In genomic region chr15:48149858-48150257, GRCh38 we compare ENCODE assay signal across 15 cellular contexts. TPM values are rescaled to one million over a fixed set of nuclear protein-coding genes. Genes with fewer than 3 reads are reported as not detected.
DNase-seq lines count a peak whose midpoint lies in the region; ATAC-seq, FAIRE-seq and TF ChIP-seq lines count a peak whose summit lies in the region.
"Had no signal": no experiment of that assay in that cellular context is flagged by ENCODE, and none has a peak within 500 bp of the region (broad histone marks: within the 10 kb centered on the region; RNA-seq: fewer than 3 reads in every experiment).

No MANE protein-coding gene starts in this region.

- no peaks in the 10 kb centered on the region for H4K20me1 ChIP-seq in keratinocyte (ENCODE audit: control insufficient read depth, extremely low read depth, insufficient read depth, low read length)
- no peaks in the 10 kb centered on the region for H4K20me1 ChIP-seq in MM.1S (ENCODE audit: insufficient read depth, low read length)

- H3K79me2 ChIP-seq in keratinocyte (ENCODE audit: control insufficient read depth, insufficient read depth, low read length) (no peaks in the 10 kb centered on the region), MM.1S (ENCODE audit: low read length) (no peaks in the 10 kb centered on the region)

- dilution Hi-C loops in keratinocyte (cut with MboI; ENCODE audit: extremely low pct_ligation_motif_present, low sequenced_read_pairs): no loop called here

- H3K4me1 ChIP-seq in keratinocyte (ENCODE audit: control insufficient read depth, extremely low read depth, insufficient read depth, low read length) (peaks cover 22% of the 10 kb centered on the region), MM.1S (ENCODE audit: low read length) (no peaks in the 10 kb centered on the region)

- H3K9me3 ChIP-seq in keratinocyte (ENCODE audit: control insufficient read depth, low read depth, low read length): peaks cover 2% of the 10 kb centered on the region
- no peaks in the 10 kb centered on the region for H3K9me3 ChIP-seq in MM.1S (replicated peaks; ENCODE audit: insufficient read depth, low read length)
- H3K9me3 ChIP-seq: adrenal gland, tibial nerve had no signal

- H3K9ac ChIP-seq in keratinocyte (ENCODE audit: control insufficient read depth, extremely low read depth, insufficient read depth, low read length): no peak overlapping the region
- no peak overlapping the region for H3K9ac ChIP-seq in MM.1S (ENCODE audit: low read length)

- H3K9me2 ChIP-seq in MM.1S (replicated peaks; ENCODE audit: insufficient read depth, low read length): no peaks in the 10 kb centered on the region

- FAIRE-seq in keratinocyte (lab: Jason Lieb, UNC): peak; percentile 79
- FAIRE-seq: GM19239, kidney had no signal

- H3K27me3 ChIP-seq in brain microvascular endothelial cell (replicated peaks) (no peaks in the 10 kb centered on the region), keratinocyte (ENCODE audit: control insufficient read depth, extremely low read depth, insufficient read depth, low read length) (no peaks in the 10 kb centered on the region), MM.1S (replicated peaks; ENCODE audit: insufficient read depth, low read length) (no peaks in the 10 kb centered on the region)
- H3K27me3 ChIP-seq: adrenal gland, tibial nerve had no signal

- H3K4me2 ChIP-seq in keratinocyte (ENCODE audit: control insufficient read depth, extremely low read depth, insufficient read depth, low read depth, low read length) (peak overlapping the region; percentile 41), MM.1S (ENCODE audit: low read depth, low read length) (no peak overlapping the region)

- H3K27ac ChIP-seq in brain microvascular endothelial cell (peak overlapping the region; percentile 73), keratinocyte (ENCODE audit: control insufficient read depth, insufficient read depth, low read length) (peak overlapping the region; percentile 58), MM.1S (ENCODE audit: low read length) (no peak overlapping the region)
- H3K27ac ChIP-seq: adrenal gland, tibial nerve had no signal

- in situ Hi-C loops in brain microvascular endothelial cell (cut with HindIII; ENCODE audit: low pct_ligation_motif_present, low sequenced_read_pairs): no loop called here

- H2AFZ ChIP-seq in keratinocyte (ENCODE audit: control insufficient read depth, low read length): peak overlapping the region; percentile 66
- no peak overlapping the region for H2AFZ ChIP-seq in MM.1S (ENCODE audit: low read length)

- H3K27me3 Mint-ChIP-seq in activated T-cell treated with anti-CD3 and anti-CD28 coated beads, Interleukin-2, amount 50 U/mL, for 24 hours: no peaks in the 10 kb centered on the region

- H3K36me3 Mint-ChIP-seq in activated T-cell treated with anti-CD3 and anti-CD28 coated beads, Interleukin-2, amount 50 U/mL, for 24 hours (ENCODE audit: low read depth): peaks cover 30% of the 10 kb centered on the region

- H3K36me3 ChIP-seq in brain microvascular endothelial cell (replicated peaks) (no peaks in the 10 kb centered on the region), keratinocyte (ENCODE audit: control insufficient read depth in 2 of 2, extremely low read depth in 1 of 2, insufficient read depth in 2 of 2, low read length in 2 of 2) (no peaks in the 10 kb centered on the region), MM.1S (replicated peaks; ENCODE audit: insufficient read depth, low read length) (no peaks in the 10 kb centered on the region)

- TF ChIP-seq CTCF in AG10803 (conservative IDR thresholded peaks at IDR 0.05; ENCODE audit: low read length) (no peak), brain microvascular endothelial cell (IDR thresholded peaks at IDR 0.05; ENCODE audit: low read depth, low read length, missing control alignments) (no peak), keratinocyte (optimal IDR thresholded peaks at IDR 0.05 in 1 of 3, IDR thresholded peaks at IDR 0.05 in 1 of 3, conservative IDR thresholded peaks at IDR 0.05 in 1 of 3; ENCODE audit: extremely low read depth in 1 of 3, insufficient read depth in 2 of 3, low read length in 3 of 3) (no peak), MM.1S (IDR thresholded peaks at IDR 0.05; ENCODE audit: low read length) (no peak)

- no peaks in the 10 kb centered on the region for H3K9me1 ChIP-seq in keratinocyte (ENCODE audit: control insufficient read depth, extremely low read depth, insufficient read depth, low read length)

- ATAC-seq in activated CD4-positive, CD25-positive, alpha-beta regulatory T cell treated with anti-CD3 and anti-CD28 coated beads, Interleukin-2, amount 50 U/mL, for 24 hours: no peak

- H3K4me3 Mint-ChIP-seq in activated T-cell treated with anti-CD3 and anti-CD28 coated beads, Interleukin-2, amount 50 U/mL, for 24 hours: no peak overlapping the region

- H3K9me3 Mint-ChIP-seq in activated T-cell treated with anti-CD3 and anti-CD28 coated beads, Interleukin-2, amount 50 U/mL, for 24 hours: no peaks in the 10 kb centered on the region

- H3K4me3 ChIP-seq in AG10803 (ENCODE audit: low read length) (no peak overlapping the region), brain microvascular endothelial cell (ENCODE audit: low read depth, low read length) (no peak overlapping the region), keratinocyte (ENCODE audit: control insufficient read depth in 2 of 3, extremely low read depth in 1 of 3, insufficient read depth in 2 of 3, low read depth in 1 of 3, low read length in 3 of 3) (no peak overlapping the region), MM.1S (ENCODE audit: low read length) (no peak overlapping the region)
- H3K4me3 ChIP-seq: adrenal gland, tibial nerve had no signal

- no peak overlapping the region for H3K27ac Mint-ChIP-seq in activated T-cell treated with anti-CD3 and anti-CD28 coated beads, Interleukin-2, amount 50 U/mL, for 24 hours

- no peaks in the 10 kb centered on the region for H3F3A ChIP-seq in MM.1S (ENCODE audit: insufficient read depth, low read length)

- DNase-seq in AG10803 (ENCODE audit: low read depth) (peak; percentile 56), LHCN-M2 (ENCODE audit: low read depth) (peak; percentile 69), brain microvascular endothelial cell (peak; percentile 67), keratinocyte (ENCODE audit: low read depth, low spot score) (peak; percentile 19), NCI-H2171 (lab: John Stamatoyannopoulos, UW) (no peak), MM.1S (no peak)
- no peak for DNase-seq in activated T-cell treated with anti-CD3 and anti-CD28 coated beads, Interleukin-2, amount 50 U/mL, for 24 hours
- DNase-seq: activated CD4-positive, CD25-positive, alpha-beta regulatory T cell treated with anti-CD3 and anti-CD28 coated beads, Interleukin-2, amount 50 U/mL, for 72 hours; adrenal gland; kidney; NCI-H1092; posterior cingulate gyrus had no signal

- peaks cover 2% of the 10 kb centered on the region for H3K4me1 Mint-ChIP-seq in activated T-cell treated with anti-CD3 and anti-CD28 coated beads, Interleukin-2, amount 50 U/mL, for 24 hours (ENCODE audit: low read depth)

RNA-seq across cellular contexts. Expression of gene MYEF2, which starts 28.2 kb away (rescaled TPM):
- 8.0 and 9.9 TPM in 2 replicates for total RNA-seq in LHCN-M2 (2014; rRNA removed)
- 5.6 TPM for polyA plus RNA-seq in LHCN-M2 (2012)
- 1.3 to 2.8 TPM (median 1.7 TPM) in 3 replicates for polyA plus RNA-seq in keratinocyte
- polyA plus RNA-seq in keratinocyte (2011; ENCODE audit: low read depth): 5.0 TPM
- 1.3 and 2.4 TPM in 2 replicates for polyA plus RNA-seq in keratinocyte (2011; cell fraction: cytosol; rRNA removed)
- polyA plus RNA-seq in keratinocyte (2011; cell fraction: nucleus; rRNA removed): 3.5 and 5.6 TPM in 2 replicates
- polyA plus RNA-seq in keratinocyte (2012; ENCODE audit: low replicate concordance): 2.3 and 2.4 TPM in 2 replicates
- polyA minus RNA-seq in keratinocyte: 0.16 to 2.4 TPM (median 0.33 TPM) in 3 replicates
- 4.4 TPM for polyA minus RNA-seq in keratinocyte (2011; cell fraction: cytosol; rRNA and poly(A)+ RNA removed)
- 1.5 and 2.8 TPM in 2 replicates for polyA minus RNA-seq in keratinocyte (2011; cell fraction: nucleus; rRNA and poly(A)+ RNA removed)

RNA-seq across cellular contexts. Expression of gene SLC24A5, which starts 29.1 kb away (rescaled TPM):
- not detected in 2 replicates for total RNA-seq in LHCN-M2 (2014; rRNA removed)
- polyA plus RNA-seq in LHCN-M2 (2012): not detected
- 0.04 TPM in 1 of 3 replicates, not detected in the others for polyA plus RNA-seq in keratinocyte
- polyA plus RNA-seq in keratinocyte (2011; ENCODE audit: low read depth): not detected
- polyA plus RNA-seq in keratinocyte (2011; cell fraction: cytosol; rRNA removed): 0.04 and 0.07 TPM in 2 replicates
- not detected in 2 replicates for polyA plus RNA-seq in keratinocyte (2011; cell fraction: nucleus; rRNA removed)
- not detected in 2 replicates for polyA plus RNA-seq in keratinocyte (2012; ENCODE audit: low replicate concordance)
- polyA minus RNA-seq in keratinocyte: not detected in 3 replicates
- polyA minus RNA-seq in keratinocyte (2011; cell fraction: cytosol; rRNA and poly(A)+ RNA removed): not detected
- not detected in 2 replicates for polyA minus RNA-seq in keratinocyte (2011; cell fraction: nucleus; rRNA and poly(A)+ RNA removed)
- total RNA-seq: adrenal gland, kidney had no signal

RNA-seq across cellular contexts. Expression of gene CTXN2, which starts 41.6 kb away (rescaled TPM):
- total RNA-seq in LHCN-M2 (2014; rRNA removed): not detected in 2 replicates
- not detected for polyA plus RNA-seq in LHCN-M2 (2012)
- polyA plus RNA-seq in keratinocyte: not detected in 3 replicates
- polyA plus RNA-seq in keratinocyte (2011; ENCODE audit: low read depth): not detected
- not detected in 2 replicates for polyA plus RNA-seq in keratinocyte (2011; cell fraction: cytosol; rRNA removed)
- not detected in 2 replicates for polyA plus RNA-seq in keratinocyte (2011; cell fraction: nucleus; rRNA removed)
- polyA plus RNA-seq in keratinocyte (2012; ENCODE audit: low replicate concordance): not detected in 2 replicates
- polyA minus RNA-seq in keratinocyte: not detected in 3 replicates
- not detected for polyA minus RNA-seq in keratinocyte (2011; cell fraction: cytosol; rRNA and poly(A)+ RNA removed)
- polyA minus RNA-seq in keratinocyte (2011; cell fraction: nucleus; rRNA and poly(A)+ RNA removed): not detected in 2 replicates
- total RNA-seq: adrenal gland, tibial nerve had no signal

RNA-seq across cellular contexts. Expression of gene SLC12A1, which starts 56.2 kb away (rescaled TPM):
- not detected in 2 replicates for total RNA-seq in LHCN-M2 (2014; rRNA removed)
- not detected for polyA plus RNA-seq in LHCN-M2 (2012)
- not detected in 3 replicates for polyA plus RNA-seq in keratinocyte
- polyA plus RNA-seq in keratinocyte (2011; ENCODE audit: low read depth): not detected
- polyA plus RNA-seq in keratinocyte (2011; cell fraction: cytosol; rRNA removed): not detected in 2 replicates
- not detected in 2 replicates for polyA plus RNA-seq in keratinocyte (2011; cell fraction: nucleus; rRNA removed)
- not detected in 2 replicates for polyA plus RNA-seq in keratinocyte (2012; ENCODE audit: low replicate concordance)
- polyA minus RNA-seq in keratinocyte: not detected in 3 replicates
- not detected for polyA minus RNA-seq in keratinocyte (2011; cell fraction: cytosol; rRNA and poly(A)+ RNA removed)
- polyA minus RNA-seq in keratinocyte (2011; cell fraction: nucleus; rRNA and poly(A)+ RNA removed): not detected in 2 replicates
- total RNA-seq: tibial nerve had no signal

Comparison
In these comparisons a context has a peak if more than half of its experiments do, and no peak if none do; other contexts are left out.
1. DNase-seq: peak in AG10803 (single experiment), LHCN-M2 (single experiment), brain microvascular endothelial cell (single experiment) and keratinocyte (single experiment); none in NCI-H2171 (single experiment), MM.1S (single experiment) and activated T-cell treated with anti-CD3 and anti-CD28 coated beads, Interleukin-2, amount 50 U/mL, for 24 hours (single experiment).